27 cellular contexts compared by ENCODE assay signal in the genomic region with DNA sequence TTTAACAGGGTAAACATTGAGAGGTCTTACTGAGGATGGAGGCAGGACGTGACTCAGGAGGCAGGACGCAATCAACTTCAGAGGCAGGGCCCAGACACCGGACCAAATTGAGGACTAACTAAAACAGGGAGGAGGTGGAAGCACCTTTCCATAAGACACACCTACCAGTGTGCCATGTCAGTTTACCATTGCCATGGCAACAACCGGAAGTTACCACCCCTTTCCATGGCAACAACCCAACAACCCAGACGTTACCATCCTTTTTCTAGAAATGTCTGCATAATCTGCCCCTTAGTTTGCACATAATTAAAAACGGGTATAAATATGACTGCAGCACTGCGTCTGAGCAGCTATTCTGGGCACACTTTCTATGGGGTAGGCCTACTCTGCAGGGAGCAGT. TPM values are rescaled to one million over a fixed set of nuclear protein-coding genes. Genes with fewer than 3 reads are reported as not detected.
"Had no signal": no experiment of that assay in that cellular context is flagged by ENCODE, and none has a peak within 500 bp of the region (broad histone marks: within the 10 kb centered on the region; RNA-seq: fewer than 3 reads in every experiment).

No MANE protein-coding gene starts in this region.

- H3K27ac Mint-ChIP-seq: naive B cell; stimulated activated effector memory CD8-positive, alpha-beta T cell treated with anti-CD3 and anti-CD28 coated beads, Interleukin-12 subunit alpha, Interleukin-12 subunit beta, amount 100 ng/mL, for 72 hours had no signal

- DNase-seq: cortex of kidney; dorsolateral prefrontal cortex; effector CD8-positive, alpha-beta T cell; heart left ventricle; hippocampal formation; kidney; left colon; left ventricle myocardium superior; mesenchymal stem cell; naive B cell; psoas muscle; retina; right lobe of liver; stimulated activated CD4-positive, alpha-beta T cell treated with anti-CD3 and anti-CD28 coated beads, Interleukin-4, amount 100 ng/mL, for 1 hour; stimulated activated CD8-positive, alpha-beta memory T cell treated with anti-CD3 and anti-CD28 coated beads, Interleukin-4, amount 100 ng/mL, for 48 hours; stimulated activated naive CD8-positive, alpha-beta T cell treated with anti-CD3 and anti-CD28 coated beads, Interleukin-15, Interleukin-2, amounts not matched to agents 100 U/mL and 50 U/mL, for 24 hours; tibial artery; upper lobe of left lung; uterus had no signal

- H3K36me3 Mint-ChIP-seq: naive B cell; stimulated activated effector memory CD8-positive, alpha-beta T cell treated with anti-CD3 and anti-CD28 coated beads, Interleukin-12 subunit alpha, Interleukin-12 subunit beta, amount 100 ng/mL, for 72 hours had no signal

- H3K9me3 ChIP-seq: heart left ventricle, neutrophil, psoas muscle, right lobe of liver, suprapubic skin, tibial artery, upper lobe of left lung, uterus had no signal

- H3K27ac ChIP-seq: dorsolateral prefrontal cortex, heart left ventricle, neutrophil, psoas muscle, right lobe of liver, suprapubic skin, tibial artery, upper lobe of left lung, uterus had no signal

- H3K27me3 ChIP-seq: neutrophil, right lobe of liver, suprapubic skin, upper lobe of left lung, uterus had no signal

- H3K4me3 Mint-ChIP-seq: naive B cell; stimulated activated effector memory CD8-positive, alpha-beta T cell treated with anti-CD3 and anti-CD28 coated beads, Interleukin-12 subunit alpha, Interleukin-12 subunit beta, amount 100 ng/mL, for 72 hours had no signal

- H3K4me3 ChIP-seq: dorsolateral prefrontal cortex, heart left ventricle, lung, psoas muscle, right lobe of liver, suprapubic skin, tibial artery, upper lobe of left lung, uterus had no signal

- ATAC-seq: esophagus mucosa; heart left ventricle; left colon; left ventricle myocardium superior; psoas muscle; right lobe of liver; stimulated activated effector memory CD8-positive, alpha-beta T cell treated with anti-CD3 and anti-CD28 coated beads, Interleukin-12 subunit alpha, Interleukin-12 subunit beta, amount 100 ng/mL, for 72 hours; stimulated activated naive CD8-positive, alpha-beta T cell treated with anti-CD3 and anti-CD28 coated beads, Interleukin-15, Interleukin-2, amounts not matched to agents 100 U/mL and 50 U/mL, for 24 hours had no signal

- H3K4me1 ChIP-seq: heart left ventricle, psoas muscle, right lobe of liver, suprapubic skin, tibial artery, upper lobe of left lung, uterus had no signal

- H3K4me1 Mint-ChIP-seq: naive B cell; stimulated activated effector memory CD8-positive, alpha-beta T cell treated with anti-CD3 and anti-CD28 coated beads, Interleukin-12 subunit alpha, Interleukin-12 subunit beta, amount 100 ng/mL, for 72 hours had no signal

- H3K36me3 ChIP-seq: heart left ventricle, neutrophil, right lobe of liver, suprapubic skin, tibial artery, upper lobe of left lung, uterus had no signal

RNA-seq across cellular contexts. Expression of gene SOX21, which starts 53.5 kb away (rescaled TPM):
- total RNA-seq: fibroblast of lung, glomerular endothelial cell, heart left ventricle, kidney, left colon, left ventricle myocardium superior, osteoblast, psoas muscle, right lobe of liver had no signal
- polyA plus RNA-seq: fibroblast of lung, heart left ventricle, psoas muscle had no signal
